8 cellular contexts compared by ENCODE assay signal in the genomic region with DNA sequence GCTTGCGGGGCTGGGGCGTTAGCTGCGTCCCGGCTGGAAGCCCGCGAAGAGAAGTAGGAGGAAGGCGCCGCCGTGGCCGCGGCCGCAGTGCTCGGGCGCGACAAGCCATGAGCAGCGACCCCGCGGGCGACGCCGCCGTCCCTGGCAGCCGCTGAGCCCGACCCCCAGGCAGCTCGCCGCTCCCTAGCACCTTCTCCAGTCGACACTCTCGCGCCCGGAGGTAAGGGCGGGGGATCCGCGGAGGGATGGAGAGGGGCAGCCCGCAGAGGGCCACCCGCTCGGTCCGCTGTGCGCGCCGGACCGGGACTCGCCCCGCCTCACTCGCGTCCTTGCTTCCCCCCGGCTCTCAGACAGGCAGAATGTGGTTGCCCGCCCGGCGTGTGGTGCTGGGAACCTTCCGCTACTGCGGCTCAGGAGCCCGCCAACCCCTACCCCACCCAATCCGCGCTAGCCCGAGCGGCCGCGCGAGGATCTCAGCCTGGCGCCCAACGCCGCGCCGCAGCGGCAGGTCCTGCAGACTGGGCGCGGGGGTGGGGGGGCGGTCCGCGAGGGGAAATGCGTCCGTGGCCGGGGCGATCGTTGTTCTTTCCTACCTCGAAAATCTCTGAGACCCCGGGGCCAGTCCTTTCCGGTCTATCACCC. TPM values are rescaled to one million over a fixed set of nuclear protein-coding genes. Genes with fewer than 3 reads are reported as not detected.
DNase-seq lines count a peak whose midpoint lies in the region; ATAC-seq and TF ChIP-seq lines count a peak whose summit lies in the region.

A gene (plus strand): TSS at position 18 of the 642 bp plus-strand sequence. CDS start 53,354 bp downstream, outside the sequence.

- no peaks in the 10 kb centered on the region for H3K27me3 ChIP-seq in CD4-positive, alpha-beta memory T cell (ENCODE audit: insufficient read depth, low read length)
- H3K27me3 ChIP-seq in muscle layer of duodenum (ENCODE audit: low read depth, low read length): no peaks in the 10 kb centered on the region
- H3K27me3 ChIP-seq in thoracic aorta (replicated peaks; ENCODE audit: insufficient read depth): no peaks in the 10 kb centered on the region

- peak; percentile 65 to 76 (median 73) for DNase-seq in CD4-positive, alpha-beta memory T cell
- peak; percentile 48 for DNase-seq in NCI-H774 (lab: John Stamatoyannopoulos, UW)
- DNase-seq in activated T-cell treated with anti-CD3 and anti-CD28 coated beads, Interleukin-2, amount 50 U/mL, for 1 hour: peak; percentile 70
- peak; percentile 85 to 87 for DNase-seq in erythroblast (lab: John Stamatoyannopoulos, UW)
- no peak for DNase-seq in thoracic aorta (ENCODE audit: low spot score)

- H3K36me3 Mint-ChIP-seq in CD4-positive, alpha-beta memory T cell: peaks cover 0 to 29% of the 10 kb centered on the region in 2 donors

- H3K27ac Mint-ChIP-seq in CD4-positive, alpha-beta memory T cell: peak within 1 kb of the TSS; percentile 96 to 99 (median 98)

- H3K9me3 ChIP-seq in CD4-positive, alpha-beta memory T cell (ENCODE audit: control insufficient read depth in 1 of 2, low read length in 2 of 2): no peaks in the 10 kb centered on the region
- no peaks in the 10 kb centered on the region for H3K9me3 ChIP-seq in muscle layer of duodenum (ENCODE audit: control insufficient read depth in 1 of 2, low read length in 2 of 2)
- H3K9me3 ChIP-seq in thoracic aorta: no peaks in the 10 kb centered on the region

- CTCF ChIA-PET in CD4-positive, alpha-beta memory T cell (lab: Charles Lee; ENCODE audit: partially characterized antibody): interaction anchor here (0.7 to 32.4 kb wide), 15 partner anchors 10 to 130 kb away, joined by 3 to 688 read pairs (median 5); no protein-coding TSS in a partner anchor

- intact Hi-C loops in CD4-positive, alpha-beta memory T cell (cut with micrococcal nuclease): loop anchor here (1.0 to 5.0 kb wide), 5 partner anchors 65 to 354 kb away; no protein-coding TSS in a partner anchor

- no peaks in the 10 kb centered on the region for H3K27me3 Mint-ChIP-seq in CD4-positive, alpha-beta memory T cell

- H3K4me3 Mint-ChIP-seq in CD4-positive, alpha-beta memory T cell: peak within 1 kb of the TSS; percentile 96 to 99 (median 98)

- H3K4me1 Mint-ChIP-seq in CD4-positive, alpha-beta memory T cell: peaks cover 62 to 90% (median 75%) of the 10 kb centered on the region in 4 donors

- ATAC-seq in GM19035 (IDR thresholded peaks at IDR 0.05; ENCODE audit: unreplicated experiment): peak; percentile 52
- ATAC-seq in HG03175 (IDR thresholded peaks at IDR 0.05; ENCODE audit: unreplicated experiment): peak; percentile 49
- ATAC-seq in thoracic aorta (ENCODE audit: insufficient number of reproducible peaks, low FRiP score, low read depth): peak; percentile 29

- peaks cover 76% of the 10 kb centered on the region for H3K4me1 ChIP-seq in CD4-positive, alpha-beta memory T cell (ENCODE audit: insufficient read depth, low read length)
- H3K4me1 ChIP-seq in muscle layer of duodenum (ENCODE audit: control insufficient read depth in 1 of 2, insufficient read depth in 2 of 2, low read length in 2 of 2) (peaks cover 0 to 8% of the 10 kb centered on the region in 2 donors), thoracic aorta (ENCODE audit: control insufficient read depth in 1 of 2, low read depth in 2 of 2) (peaks cover 0 to 19% of the 10 kb centered on the region in 2 donors)

- peak; percentile 67 for TF ChIP-seq POLR2A in erythroblast (IDR thresholded peaks at IDR 0.05; ENCODE audit: low read length)

- TF ChIP-seq CTCF in thoracic aorta (IDR thresholded peaks at IDR 0.05): no peak

- peaks cover 0 to 1% (median 0%) of the 10 kb centered on the region in 8 donors for H3K9me3 Mint-ChIP-seq in CD4-positive, alpha-beta memory T cell

- POLR2A ChIA-PET in CD4-positive, alpha-beta memory T cell (lab: Charles Lee; ENCODE audit: partially characterized antibody): interaction anchor here (0.7 to 30.2 kb wide), 21 partner anchors 10 to 210 kb away, joined by 3 to 813 read pairs (median 6); a partner anchor contains a TSS

- H3K36me3 ChIP-seq in CD4-positive, alpha-beta memory T cell (ENCODE audit: insufficient read depth, low read length): no peaks in the 10 kb centered on the region
- H3K36me3 ChIP-seq in muscle layer of duodenum (ENCODE audit: control insufficient read depth in 1 of 2, insufficient read depth in 2 of 2, low read length in 2 of 2): no peaks in the 10 kb centered on the region
- H3K36me3 ChIP-seq in thoracic aorta: no peaks in the 10 kb centered on the region

- peak within 1 kb of the TSS; percentile 96 for H3K27ac ChIP-seq in CD4-positive, alpha-beta memory T cell (ENCODE audit: low read depth, low read length)
- H3K27ac ChIP-seq in muscle layer of duodenum (ENCODE audit: low read length) (peak within 1 kb of the TSS; percentile 40), thoracic aorta (peak within 1 kb of the TSS; percentile 75 to 92)

- H3K4me3 ChIP-seq in CD4-positive, alpha-beta memory T cell (ENCODE audit: low read length in 2 of 2): peak within 1 kb of the TSS; percentile 73 to 89
- peak within 1 kb of the TSS; percentile 84 to 97 for H3K4me3 ChIP-seq in muscle layer of duodenum (ENCODE audit: low read depth in 1 of 2, low read length in 2 of 2)
- peak within 1 kb of the TSS; percentile 96 for H3K4me3 ChIP-seq in thoracic aorta

RNA-seq across cellular contexts. Expression of the gene that starts here (rescaled TPM):
- 10 to 100 TPM; 56.7 to 57.1 TPM for total RNA-seq in CD4-positive, alpha-beta memory T cell
- 10 to 100 TPM; 21.2 to 30.1 TPM for polyA plus RNA-seq in CD4-positive, alpha-beta memory T cell
- 10 to 100 TPM; 11.6 to 15.2 TPM for total RNA-seq in thoracic aorta

Comparison
In these comparisons a context has a peak if more than half of its experiments do, and no peak if none do; other contexts are left out.
1. H3K27ac ChIP-seq: peak in every context shown above with its lines; median percentile 96 in CD4-positive, alpha-beta memory T cell; 84 in thoracic aorta; 40 in muscle layer of duodenum.